Comparison of ENCODE assay signal across 24 cellular contexts in genomic region chr13:105971720-105972119, GRCh38.
A peak's percentile ranks its signal among the peaks of the same experiment; 100 is the strongest.
DNase-seq lines count a peak whose midpoint lies in the region; ATAC-seq and TF ChIP-seq lines count a peak whose summit lies in the region.
"Had no signal": no experiment of that assay in that cellular context is flagged by ENCODE, and none has a peak within 500 bp of the region (broad histone marks: within the 10 kb centered on the region; RNA-seq: fewer than 3 reads in every experiment).

No MANE protein-coding gene starts in this region.

- 22 to 42% methylated on average over 1 to 3 of the region's 3 CpGs for WGBS in transverse colon (ENCODE audit: low coverage in 1 of 2), 2 donors

- H3K27me3 ChIP-seq in colonic mucosa (no peaks in the 10 kb centered on the region), transverse colon (no peaks in the 10 kb centered on the region)
- H3K27me3 ChIP-seq: adrenal gland, body of pancreas, dorsolateral prefrontal cortex, neutrophil, sigmoid colon, SJSA1, uterus had no signal

- H3K9ac ChIP-seq in colonic mucosa (ENCODE audit: low read depth in 2 of 2, low read length in 2 of 2): no peak overlapping the region

- H3K27me3 Mint-ChIP-seq in mesothelial cell of epicardium (ENCODE audit: low read depth): no peaks in the 10 kb centered on the region
- H3K27me3 Mint-ChIP-seq: activated CD8-positive, alpha-beta memory T cell treated with anti-CD3 and anti-CD28 coated beads, Interleukin-2, amount 10 ng/mL, durations not matched to agents 7 days and 5 days had no signal

- in situ Hi-C loops in transverse colon (cut with MboI; ENCODE audit: low pct_ligation_motif_present in 1 of 4, low pct_unique_long_range_greater_than_20kb in 1 of 4, low sequenced_read_pairs in 3 of 4): no loop called here

- H3K9me3 ChIP-seq in colonic mucosa (no peaks in the 10 kb centered on the region), transverse colon (no peaks in the 10 kb centered on the region)
- H3K9me3 ChIP-seq: adrenal gland, body of pancreas, lower lobe of right lung, neutrophil, prostate gland, sigmoid colon, SJSA1, uterus had no signal

- TF ChIP-seq EP300 in transverse colon (IDR thresholded peaks at IDR 0.05; ENCODE audit: low read depth): no peak

- TF ChIP-seq POLR2A in transverse colon (IDR thresholded peaks at IDR 0.05): no peak

- peaks cover 56% of the 10 kb centered on the region for H3K4me1 Mint-ChIP-seq in mesothelial cell of epicardium
- H3K4me1 Mint-ChIP-seq: activated CD8-positive, alpha-beta memory T cell treated with anti-CD3 and anti-CD28 coated beads, Interleukin-2, amount 10 ng/mL, durations not matched to agents 7 days and 5 days had no signal

- peak overlapping the region; percentile 83 for H3K27ac Mint-ChIP-seq in mesothelial cell of epicardium
- H3K27ac Mint-ChIP-seq: activated CD8-positive, alpha-beta memory T cell treated with anti-CD3 and anti-CD28 coated beads, Interleukin-2, amount 10 ng/mL, durations not matched to agents 7 days and 5 days; activated T-cell treated with anti-CD3 and anti-CD28 coated beads, Interleukin-2, amount 50 U/mL, for 72 hours had no signal

- peaks cover 8% of the 10 kb centered on the region for H3K9me3 Mint-ChIP-seq in mesothelial cell of epicardium

- H3K4me3 Mint-ChIP-seq in mesothelial cell of epicardium: peak overlapping the region; percentile 4
- H3K4me3 Mint-ChIP-seq: activated CD8-positive, alpha-beta memory T cell treated with anti-CD3 and anti-CD28 coated beads, Interleukin-2, amount 10 ng/mL, durations not matched to agents 7 days and 5 days; activated T-cell treated with anti-CD3 and anti-CD28 coated beads, Interleukin-2, amount 50 U/mL, for 72 hours had no signal

- peak overlapping the region; percentile 79 for H3K27ac ChIP-seq in colonic mucosa
- H3K27ac ChIP-seq in transverse colon: peak overlapping the region; percentile 70 to 81 (median 78)
- H3K27ac ChIP-seq: adrenal gland, body of pancreas, dorsolateral prefrontal cortex, lower lobe of right lung, neutrophil, prostate gland, sigmoid colon, SJSA1, uterus had no signal

- H3K4me3 ChIP-seq in colonic mucosa (no peak overlapping the region), transverse colon (peak overlapping the region in 1 of 4 donors; percentile 27)
- H3K4me3 ChIP-seq: adrenal gland, body of pancreas, dorsolateral prefrontal cortex, lower lobe of right lung, prostate gland, sigmoid colon, SJSA1, uterus had no signal

- H3K36me3 Mint-ChIP-seq in mesothelial cell of epicardium: no peaks in the 10 kb centered on the region
- H3K36me3 Mint-ChIP-seq: activated CD8-positive, alpha-beta memory T cell treated with anti-CD3 and anti-CD28 coated beads, Interleukin-2, amount 10 ng/mL, durations not matched to agents 7 days and 5 days had no signal

- H3K36me3 ChIP-seq in colonic mucosa (no peaks in the 10 kb centered on the region), transverse colon (no peaks in the 10 kb centered on the region)
- H3K36me3 ChIP-seq: adrenal gland, lower lobe of right lung, neutrophil, prostate gland, sigmoid colon, SJSA1, uterus had no signal

- no peak for TF ChIP-seq CTCF in colonic mucosa (IDR thresholded peaks at IDR 0.05)
- no peak for TF ChIP-seq CTCF in mesothelial cell of epicardium (IDR thresholded peaks at IDR 0.05; ENCODE audit: unreplicated experiment)
- TF ChIP-seq CTCF in transverse colon (IDR thresholded peaks at IDR 0.05): no peak

- intact Hi-C loops in colonic mucosa (cut with DNase I): no loop called here
- intact Hi-C loops in transverse colon (cut with DNase I; ENCODE audit: low total_unique reads): no loop called here

- no peak for ATAC-seq in stimulated activated naive CD8-positive, alpha-beta T cell treated with anti-CD3 and anti-CD28 coated beads, Interleukin-15, Interleukin-2, amounts not matched to agents 100 U/mL and 50 U/mL, for 24 hours
- ATAC-seq in GM18909 (IDR thresholded peaks at IDR 0.05; ENCODE audit: poor library complexity, unreplicated experiment): no peak
- no peak for ATAC-seq in GM18867 (IDR thresholded peaks at IDR 0.05; ENCODE audit: unreplicated experiment)
- ATAC-seq: activated CD8-positive, alpha-beta memory T cell treated with anti-CD3 and anti-CD28 coated beads, Interleukin-2, amount 10 ng/mL, durations not matched to agents 7 days and 5 days; activated T-cell treated with anti-CD3 and anti-CD28 coated beads, Interleukin-2, amount 50 U/mL, for 72 hours; body of pancreas; lower lobe of right lung had no signal

- H3K4me1 ChIP-seq in colonic mucosa (no peaks in the 10 kb centered on the region), transverse colon (peaks cover 7 to 35% (median 13%) of the 10 kb centered on the region in 4 donors)
- H3K4me1 ChIP-seq: adrenal gland, lower lobe of right lung, prostate gland, SJSA1, uterus had no signal

- DNase-seq in M059J (ENCODE audit: low read depth): peak; percentile 50
- no peak for DNase-seq in colonic mucosa
- no peak for DNase-seq in mesothelial cell of epicardium (ENCODE audit: low spot score in 2 of 2, unreplicated experiment in 2 of 2)
- no peak for DNase-seq in transverse colon
- no peak for DNase-seq in stimulated activated naive CD8-positive, alpha-beta T cell treated with anti-CD3 and anti-CD28 coated beads, Interleukin-15, Interleukin-2, amounts not matched to agents 100 U/mL and 50 U/mL, for 24 hours
- DNase-seq: activated CD4-positive, CD25-positive, alpha-beta regulatory T cell; activated CD8-positive, alpha-beta memory T cell treated with anti-CD3 and anti-CD28 coated beads, Interleukin-2, amount 10 ng/mL, durations not matched to agents 7 days and 5 days; activated naive CD4-positive, alpha-beta T cell treated with Interleukin-2 at 50 U/mL for 16 hours; activated T-cell treated with anti-CD3 and anti-CD28 coated beads, Interleukin-2, amount 50 U/mL, for 72 hours; adrenal gland; body of pancreas; dorsolateral prefrontal cortex; islet precursor cell; KG1; lower lobe of right lung; NCI-H510A treated with DMSO at 0.1 percent for 48 hours; sigmoid colon; stimulated activated naive CD4-positive, alpha-beta T cell; uterus had no signal
